ENCODE assay signal across 28 cellular contexts in genomic region chr2:48009256-48009655, GRCh38.
"Had no signal": no experiment of that assay in that cellular context is flagged by ENCODE, and none has a peak within 500 bp of the region (broad histone marks: within the 10 kb centered on the region; RNA-seq: fewer than 3 reads in every experiment).

No MANE protein-coding gene starts in this region.

- H3K9ac ChIP-seq: parathyroid adenoma had no signal

- H3K4me1 ChIP-seq: esophagus muscularis mucosa, heart right ventricle, lower lobe of right lung, parathyroid adenoma, testis, tibial artery, upper lobe of left lung had no signal

- H2AFZ ChIP-seq: parathyroid adenoma had no signal

- H3K36me3 ChIP-seq: esophagus muscularis mucosa, heart right ventricle, lower lobe of right lung, neutrophil, tibial artery, upper lobe of left lung had no signal

- H3K27ac ChIP-seq: coronary artery, esophagus muscularis mucosa, heart right ventricle, lower lobe of right lung, neutrophil, parathyroid adenoma, testis, tibial artery, upper lobe of left lung had no signal

- DNase-seq: dermis blood vessel endothelial cell; effector memory CD4-positive, alpha-beta T cell; foreskin melanocyte; glutamatergic neuron; heart right ventricle; hippocampal formation; islet precursor cell; kidney glomerular epithelial cell; left ventricle myocardium superior; lower lobe of right lung; mucosa of descending colon; naive B cell; stimulated activated CD4-positive, alpha-beta T cell treated with anti-CD3 and anti-CD28 coated beads, Interleukin-4, amount 100 ng/mL, for 4 hours; stimulated activated naive CD8-positive, alpha-beta T cell treated with anti-CD3 and anti-CD28 coated beads, Interleukin-15, Interleukin-2, amounts not matched to agents 100 U/mL and 50 U/mL, for 24 hours; substantia nigra; testis; tibial artery; upper lobe of left lung had no signal

- H3K4me2 ChIP-seq: smooth muscle cell had no signal

- ATAC-seq: heart right ventricle; left ventricle myocardium superior; lower lobe of right lung; mucosa of descending colon; natural killer cell treated with Interleukin-12 subunit alpha and Interleukin-12 subunit beta and Interleukin-15 and Interleukin-18, amount 100 ng/mL, for 72 hours; sciatic nerve; stimulated activated memory B cell treated with anti-CD40 and anti-IgM and Interleukin-4, amounts not matched to agents 10 μg/mL and 1 μg/mL and 100 μg/mL, for 72 hours; stimulated activated naive CD8-positive, alpha-beta T cell treated with anti-CD3 and anti-CD28 coated beads, Interleukin-15, Interleukin-2, amounts not matched to agents 100 U/mL and 50 U/mL, for 24 hours had no signal

- H3K9me3 ChIP-seq: esophagus muscularis mucosa, heart right ventricle, lower lobe of right lung, mucosa of descending colon, neutrophil, testis, tibial artery, upper lobe of left lung had no signal

- H3K4me3 ChIP-seq: coronary artery, esophagus muscularis mucosa, heart right ventricle, lower lobe of right lung, mucosa of descending colon, smooth muscle cell, testis, tibial artery, upper lobe of left lung had no signal

- FAIRE-seq: endothelial cell of umbilical vein, urothelium cell line had no signal

- H3K79me2 ChIP-seq: parathyroid adenoma had no signal

- H3K27me3 ChIP-seq: esophagus muscularis mucosa, neutrophil, testis, tibial artery, upper lobe of left lung had no signal
